39 cellular contexts compared by ENCODE assay signal in the genomic region with DNA sequence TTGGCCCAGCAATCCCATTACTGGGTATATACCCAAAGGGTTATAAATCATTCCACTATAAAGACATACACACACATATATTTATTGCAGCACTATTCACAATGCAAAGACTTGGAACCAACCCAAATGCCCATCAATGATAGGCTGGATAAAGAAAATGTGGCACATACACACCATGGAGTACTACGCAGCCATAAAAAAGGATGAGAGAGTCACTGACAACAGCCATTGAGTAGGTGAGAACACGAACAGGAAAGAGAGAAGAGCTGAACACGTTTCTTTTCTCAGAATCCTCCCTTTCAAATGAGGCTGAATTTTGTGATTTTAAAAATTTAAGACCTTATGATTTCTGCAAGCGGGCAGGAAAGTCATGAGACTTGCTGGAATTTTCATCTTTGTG.
"Had no signal": no experiment of that assay in that cellular context is flagged by ENCODE, and none has a peak within 500 bp of the region (broad histone marks: within the 10 kb centered on the region; RNA-seq: fewer than 3 reads in every experiment).

No MANE protein-coding gene starts in this region.

- H3K36me3 Mint-ChIP-seq: brain had no signal

- H3K4me1 Mint-ChIP-seq: brain had no signal

- H3K27me3 ChIP-seq: adrenal gland, ascending aorta, body of pancreas, brain microvascular endothelial cell, breast epithelium, cardiac muscle cell had no signal

- H3K36me3 ChIP-seq: adrenal gland, ascending aorta, brain microvascular endothelial cell, breast epithelium, cardiac muscle cell had no signal

- H3K4me1 ChIP-seq: adrenal gland, ascending aorta, body of pancreas, breast epithelium had no signal

- H3K9me3 Mint-ChIP-seq: activated naive CD4-positive, alpha-beta T cell treated with anti-CD3 and anti-CD28 coated beads, Interleukin-2, amount 50 U/mL, for 24 hours; activated T-helper 17 cell treated with anti-CD3 and anti-CD28 coated beads, Interleukin-2, amount 50 U/mL, for 72 hours; central memory CD8-positive, alpha-beta T cell had no signal

- FAIRE-seq: astrocyte, bronchial epithelial cell had no signal

- DNase-seq: activated effector memory CD4-positive, alpha-beta T cell treated with anti-CD3 and anti-CD28 coated beads, Interleukin-2, amount 50 U/mL, for 16 hours; activated effector memory CD4-positive, alpha-beta T cell treated with Interleukin-2 at 50 U/mL for 16 hours; activated gamma-delta T cell; activated gamma-delta T cell treated with Interleukin-2 at 50 U/mL for 16 hours; activated naive CD4-positive, alpha-beta T cell; activated naive CD4-positive, alpha-beta T cell treated with anti-CD3 and anti-CD28 coated beads for 36 hours; activated naive CD4-positive, alpha-beta T cell treated with anti-CD3 and anti-CD28 coated beads, Interleukin-2, amount 10 ng/mL, durations not matched to agents 7 days and 5 days; activated naive CD4-positive, alpha-beta T cell treated with anti-CD3 and anti-CD28 coated beads, Interleukin-2, amount 50 U/mL, for 16 hours; activated naive CD4-positive, alpha-beta T cell treated with Interleukin-2 at 50 U/mL for 16 hours; activated naive CD8-positive, alpha-beta T cell treated with anti-CD3 and anti-CD28 coated beads for 36 hours; activated naive CD8-positive, alpha-beta T cell treated with anti-CD3 and anti-CD28 coated beads, Interleukin-2, amount 10 ng/mL, durations not matched to agents 7 days and 5 days; activated naive CD8-positive, alpha-beta T cell treated with anti-CD3 and anti-CD28 coated beads, Interleukin-2, amount 50 U/mL, for 24 hours; activated T-cell treated with anti-CD3 and anti-CD28 coated beads, Interleukin-2, amount 50 U/mL, for 24 hours; activated T-cell treated with anti-CD3 and anti-CD28 coated beads, Interleukin-2, amount 50 U/mL, for 4 hours; activated T-cell treated with anti-CD3 and anti-CD28 coated beads, Interleukin-2, amount 50 U/mL, for 48 hours; activated T-cell treated with anti-CD3 and anti-CD28 coated beads, Interleukin-2, amount 50 U/mL, for 72 hours; adrenal gland; amniotic stem cell; amygdala; anterior cingulate cortex; aorta; body of pancreas; brain microvascular endothelial cell; caudate nucleus; central memory CD4-positive, alpha-beta T cell; cerebellar nuclear complex had no signal

- H3K27me3 Mint-ChIP-seq: activated naive CD4-positive, alpha-beta T cell treated with anti-CD3 and anti-CD28 coated beads, Interleukin-2, amount 50 U/mL, for 24 hours; activated naive CD8-positive, alpha-beta T cell; activated naive CD8-positive, alpha-beta T cell treated with anti-CD3 and anti-CD28 coated beads for 36 hours; activated naive CD8-positive, alpha-beta T cell treated with anti-CD3 and anti-CD28 coated beads, Interleukin-2, amount 50 U/mL, for 24 hours; activated T-cell treated with anti-CD3 and anti-CD28 coated beads, Interleukin-2, amount 50 U/mL, for 24 hours; activated T-helper 17 cell treated with anti-CD3 and anti-CD28 coated beads, Interleukin-2, amount 50 U/mL, for 72 hours; central memory CD8-positive, alpha-beta T cell had no signal

- H3K4me3 ChIP-seq: adrenal gland, ascending aorta, body of pancreas, breast epithelium, cardiac muscle cell had no signal

- H3K27ac ChIP-seq: adrenal gland, ascending aorta, body of pancreas, brain microvascular endothelial cell, breast epithelium, cardiac muscle cell had no signal

- H3K27ac Mint-ChIP-seq: activated naive CD4-positive, alpha-beta T cell treated with anti-CD3 and anti-CD28 coated beads for 36 hours; activated naive CD4-positive, alpha-beta T cell treated with anti-CD3 and anti-CD28 coated beads, Interleukin-2, amount 10 ng/mL, durations not matched to agents 7 days and 5 days; activated naive CD4-positive, alpha-beta T cell treated with anti-CD3 and anti-CD28 coated beads, Interleukin-2, amount 50 U/mL, for 24 hours; activated naive CD4-positive, alpha-beta T cell treated with anti-CD3 and anti-CD28 coated beads, Interleukin-2, amount 50 U/mL, for 72 hours; activated naive CD8-positive, alpha-beta T cell; activated naive CD8-positive, alpha-beta T cell treated with anti-CD3 and anti-CD28 coated beads for 36 hours; activated naive CD8-positive, alpha-beta T cell treated with anti-CD3 and anti-CD28 coated beads, Interleukin-2, amount 10 ng/mL, durations not matched to agents 7 days and 5 days; activated naive CD8-positive, alpha-beta T cell treated with anti-CD3 and anti-CD28 coated beads, Interleukin-2, amount 50 U/mL, for 24 hours; activated T-cell treated with anti-CD3 and anti-CD28 coated beads, Interleukin-2, amount 50 U/mL, for 24 hours; activated T-cell treated with anti-CD3 and anti-CD28 coated beads, Interleukin-2, amount 50 U/mL, for 72 hours; activated T-helper 1 cell treated with anti-CD3 and anti-CD28 coated beads, Interleukin-12 subunit alpha, Interleukin-12 subunit beta, Interleukin-2, Interleukin-4 antibody, amounts not matched to agents 30 ng/mL and 10 ng/mL and 1 ng/mL, durations not matched to agents 14 hours and 24 hours and 36 hours; activated T-helper 17 cell treated with anti-CD3 and anti-CD28 coated beads, Interleukin-2, amount 50 U/mL, for 72 hours; activated T-helper 2 cell treated with anti-CD3 and anti-CD28 coated beads, Interferon-gamma antibody, Interleukin-2, Interleukin-4, amounts not matched to agents 10 μg/mL and 5 μg/mL and 100 μg/mL, durations not matched to agents 14 hours and 24 hours and 36 hours; brain had no signal

- H3K9me3 ChIP-seq: adrenal gland, ascending aorta, body of pancreas, breast epithelium had no signal

- ATAC-seq: activated naive CD4-positive, alpha-beta T cell treated with anti-CD3 and anti-CD28 coated beads, Interleukin-2, amount 50 U/mL, for 72 hours; activated naive CD8-positive, alpha-beta T cell treated with anti-CD3 and anti-CD28 coated beads, Interleukin-2, amount 50 U/mL, for 24 hours; activated T-cell treated with anti-CD3 and anti-CD28 coated beads, Interleukin-2, amount 50 U/mL, for 4 hours; activated T-cell treated with anti-CD3 and anti-CD28 coated beads, Interleukin-2, amount 50 U/mL, for 72 hours; activated T-helper 17 cell treated with anti-CD3 and anti-CD28 coated beads, Interleukin-2, amount 50 U/mL, for 72 hours; body of pancreas had no signal

- H3K4me3 Mint-ChIP-seq: activated naive CD4-positive, alpha-beta T cell treated with anti-CD3 and anti-CD28 coated beads for 36 hours; activated naive CD4-positive, alpha-beta T cell treated with anti-CD3 and anti-CD28 coated beads, Interleukin-2, amount 10 ng/mL, durations not matched to agents 7 days and 5 days; activated naive CD4-positive, alpha-beta T cell treated with anti-CD3 and anti-CD28 coated beads, Interleukin-2, amount 50 U/mL, for 24 hours; activated naive CD8-positive, alpha-beta T cell; activated naive CD8-positive, alpha-beta T cell treated with anti-CD3 and anti-CD28 coated beads for 36 hours; activated naive CD8-positive, alpha-beta T cell treated with anti-CD3 and anti-CD28 coated beads, Interleukin-2, amount 10 ng/mL, durations not matched to agents 7 days and 5 days; activated naive CD8-positive, alpha-beta T cell treated with anti-CD3 and anti-CD28 coated beads, Interleukin-2, amount 50 U/mL, for 24 hours; activated T-cell treated with anti-CD3 and anti-CD28 coated beads, Interleukin-2, amount 50 U/mL, for 24 hours; activated T-cell treated with anti-CD3 and anti-CD28 coated beads, Interleukin-2, amount 50 U/mL, for 4 hours; activated T-cell treated with anti-CD3 and anti-CD28 coated beads, Interleukin-2, amount 50 U/mL, for 72 hours; activated T-helper 1 cell treated with anti-CD3 and anti-CD28 coated beads, Interleukin-12 subunit alpha, Interleukin-12 subunit beta, Interleukin-2, Interleukin-4 antibody, amounts not matched to agents 30 ng/mL and 10 ng/mL and 1 ng/mL, durations not matched to agents 14 hours and 24 hours and 36 hours; activated T-helper 17 cell treated with anti-CD3 and anti-CD28 coated beads, Interleukin-2, amount 50 U/mL, for 72 hours; brain; central memory CD8-positive, alpha-beta T cell had no signal
